In the genomic region with DNA sequence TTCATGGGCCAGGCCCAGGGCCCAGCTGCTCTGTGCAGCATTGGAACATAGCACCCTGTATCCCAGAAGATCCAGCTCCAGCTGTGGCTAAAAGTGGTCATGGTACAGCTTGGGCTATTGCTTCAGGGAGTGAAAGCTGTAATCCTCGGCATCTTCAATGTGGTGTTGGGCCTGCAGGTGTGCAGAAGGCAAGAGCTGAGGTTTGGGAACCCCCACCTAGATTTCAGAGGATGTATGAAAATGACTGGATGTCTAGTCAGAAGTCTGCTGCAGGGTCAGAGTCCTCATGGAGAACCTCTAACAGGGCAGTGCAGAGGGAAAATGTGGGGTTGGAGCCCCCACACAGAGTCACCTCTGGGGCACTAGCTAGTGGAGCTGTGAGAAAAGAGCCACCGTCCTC, we compare ENCODE assay signal across 26 cellular contexts.
A peak's percentile ranks its signal among the peaks of the same experiment; 100 is the strongest.
DNase-seq lines count a peak whose midpoint lies in the region; ATAC-seq and TF ChIP-seq lines count a peak whose summit lies in the region.
"Had no signal": no experiment of that assay in that cellular context is flagged by ENCODE, and none has a peak within 500 bp of the region (broad histone marks: within the 10 kb centered on the region; RNA-seq: fewer than 3 reads in every experiment).

No MANE protein-coding gene starts in this region.

- no peak overlapping the region for H3K4me3 ChIP-seq in MM.1S (ENCODE audit: low read length)
- no peak overlapping the region for H3K4me3 ChIP-seq in OCI-LY7 (ENCODE audit: low read depth, low read length, poor library complexity, severe bottlenecking)
- H3K4me3 ChIP-seq: esophagus squamous epithelium, prostate gland, tibial artery had no signal

- H3K9ac ChIP-seq in MM.1S (ENCODE audit: low read length): no peak overlapping the region

- H3K27ac ChIP-seq in MM.1S (ENCODE audit: low read length) (0 out of 2 replicates have a peak overlapping the region, but pooled peaks have one; percentile 16), OCI-LY7 (ENCODE audit: low read depth, low read length, poor library complexity, severe bottlenecking) (no peak overlapping the region)
- H3K27ac ChIP-seq: esophagus squamous epithelium, neutrophil, prostate gland, tibial artery had no signal

- H3K9me3 Mint-ChIP-seq in T-helper 2 cell treated with Interferon-gamma antibody and Interleukin-4, amounts not matched to agents 5 μg/mL and 100 μg/mL, for 36 hours: peaks cover 6% of the 10 kb centered on the region

- H3K27ac Mint-ChIP-seq in T-helper 2 cell treated with Interferon-gamma antibody and Interleukin-4, amounts not matched to agents 5 μg/mL and 100 μg/mL, for 36 hours: no peak overlapping the region
- H3K27ac Mint-ChIP-seq: activated naive CD4-positive, alpha-beta T cell treated with anti-CD3 and anti-CD28 coated beads, Interleukin-2, amount 50 U/mL, for 24 hours; activated T-helper 17 cell treated with anti-CD3 and anti-CD28 coated beads, Interleukin-2, amount 50 U/mL, for 72 hours; memory B cell; stimulated activated naive CD8-positive, alpha-beta T cell treated with anti-CD3 and anti-CD28 coated beads, Interleukin-15, amount 100 ng/mL, for 72 hours had no signal

- intact Hi-C loops in OCI-LY7 (cut with micrococcal nuclease; ENCODE audit: unreplicated experiment): no loop called here

- POLR2A ChIA-PET in OCI-LY7 (lab: Charles Lee): no interaction called here

- TF ChIP-seq CTCF in MM.1S (IDR thresholded peaks at IDR 0.05; ENCODE audit: low read length): no peak
- TF ChIP-seq CTCF in OCI-LY7 (conservative IDR thresholded peaks at IDR 0.05; ENCODE audit: low read length): no peak

- H3K4me2 ChIP-seq in MM.1S (ENCODE audit: low read depth, low read length) (no peak overlapping the region), OCI-LY7 (ENCODE audit: low read length) (no peak overlapping the region)

- H3K9me3 ChIP-seq in MM.1S (replicated peaks; ENCODE audit: insufficient read depth, low read length) (no peaks in the 10 kb centered on the region), OCI-LY7 (ENCODE audit: low read length) (no peaks in the 10 kb centered on the region)
- H3K9me3 ChIP-seq: esophagus squamous epithelium, neutrophil, prostate gland had no signal

- no peaks in the 10 kb centered on the region for H3K79me2 ChIP-seq in MM.1S (ENCODE audit: low read length)
- H3K79me2 ChIP-seq in OCI-LY7 (ENCODE audit: insufficient read depth, low read depth, low read length): no peaks in the 10 kb centered on the region

- H4K20me1 ChIP-seq in MM.1S (ENCODE audit: insufficient read depth, low read length): no peaks in the 10 kb centered on the region
- H4K20me1 ChIP-seq in OCI-LY7 (ENCODE audit: insufficient read depth, low read length): no peaks in the 10 kb centered on the region

- H3K27me3 Mint-ChIP-seq in T-helper 2 cell treated with Interferon-gamma antibody and Interleukin-4, amounts not matched to agents 5 μg/mL and 100 μg/mL, for 36 hours (ENCODE audit: low read depth): peaks cover 6% of the 10 kb centered on the region
- H3K27me3 Mint-ChIP-seq: activated naive CD4-positive, alpha-beta T cell treated with anti-CD3 and anti-CD28 coated beads, Interleukin-2, amount 50 U/mL, for 24 hours; activated T-helper 17 cell treated with anti-CD3 and anti-CD28 coated beads, Interleukin-2, amount 50 U/mL, for 72 hours; memory B cell; stimulated activated naive CD8-positive, alpha-beta T cell treated with anti-CD3 and anti-CD28 coated beads, Interleukin-15, amount 100 ng/mL, for 72 hours had no signal

- CTCF ChIA-PET in OCI-LY7 (lab: Charles Lee; ENCODE audit: unreplicated experiment): no interaction called here

- H3K9me2 ChIP-seq in MM.1S (replicated peaks; ENCODE audit: insufficient read depth, low read length): no peaks in the 10 kb centered on the region
- H3K9me2 ChIP-seq in OCI-LY7 (ENCODE audit: insufficient read depth, low read length): no peaks in the 10 kb centered on the region

- H3K36me3 ChIP-seq in MM.1S (replicated peaks; ENCODE audit: insufficient read depth, low read length) (no peaks in the 10 kb centered on the region), OCI-LY7 (ENCODE audit: insufficient read depth, low read length) (no peaks in the 10 kb centered on the region)
- H3K36me3 ChIP-seq: esophagus squamous epithelium, neutrophil, prostate gland, tibial artery had no signal

- DNase-seq in MM.1S (peak; percentile 16), NAMALWA (ENCODE audit: low spot score) (no peak), OCI-LY7 (ENCODE audit: low spot score) (no peak), cerebellum (ENCODE audit: low spot score) (no peak)
- no peak for DNase-seq in T-helper 2 cell treated with Interferon-gamma antibody and Interleukin-4, amounts not matched to agents 5 μg/mL and 100 μg/mL, for 36 hours (ENCODE audit: low spot score)
- DNase-seq: activated CD8-positive, alpha-beta memory T cell treated with anti-CD3 and anti-CD28 coated beads, Interleukin-2, amount 50 U/mL, for 4 hours; anterior cingulate cortex; C1 segment of cervical spinal cord; EL; esophagus squamous epithelium; left colon; NCI-H1105 treated with DMSO at 0.1 percent for 48 hours; NCI-H2029 treated with DMSO at 0.1 percent for 48 hours; NCI-H82; Right ventricle myocardium superior; stimulated activated naive CD8-positive, alpha-beta T cell treated with anti-CD3 and anti-CD28 coated beads, Interleukin-15, amount 100 ng/mL, for 72 hours; T-helper 9 cell; tibial artery had no signal

- H3K27me3 ChIP-seq in MM.1S (replicated peaks; ENCODE audit: insufficient read depth, low read length): no peaks in the 10 kb centered on the region
- H3K27me3 ChIP-seq: esophagus squamous epithelium, neutrophil, tibial artery had no signal

- peaks cover 21% of the 10 kb centered on the region for H3F3A ChIP-seq in MM.1S (ENCODE audit: insufficient read depth, low read length)

- no TSS peak for BruUV-seq in OCI-LY7 (replicated peaks; lab: Mats Ljungman, UMichigan)

- peaks cover 24% of the 10 kb centered on the region for H3K4me1 ChIP-seq in MM.1S (ENCODE audit: low read length)
- H3K4me1 ChIP-seq in OCI-LY7 (ENCODE audit: insufficient read depth, low read length, poor library complexity, severe bottlenecking): no peaks in the 10 kb centered on the region
- H3K4me1 ChIP-seq: prostate gland had no signal

- no peak overlapping the region for H3K4me3 Mint-ChIP-seq in T-helper 2 cell treated with Interferon-gamma antibody and Interleukin-4, amounts not matched to agents 5 μg/mL and 100 μg/mL, for 36 hours
- H3K4me3 Mint-ChIP-seq: activated naive CD4-positive, alpha-beta T cell treated with anti-CD3 and anti-CD28 coated beads, Interleukin-2, amount 50 U/mL, for 24 hours; activated T-helper 17 cell treated with anti-CD3 and anti-CD28 coated beads, Interleukin-2, amount 50 U/mL, for 72 hours; memory B cell; stimulated activated naive CD8-positive, alpha-beta T cell treated with anti-CD3 and anti-CD28 coated beads, Interleukin-15, amount 100 ng/mL, for 72 hours had no signal

- H2AFZ ChIP-seq in MM.1S (ENCODE audit: low read length) (no peak overlapping the region), OCI-LY7 (ENCODE audit: low read length) (no peak overlapping the region)

- peaks cover 1% of the 10 kb centered on the region for H3K36me3 Mint-ChIP-seq in T-helper 2 cell treated with Interferon-gamma antibody and Interleukin-4, amounts not matched to agents 5 μg/mL and 100 μg/mL, for 36 hours (ENCODE audit: low read depth)
- H3K36me3 Mint-ChIP-seq: activated naive CD4-positive, alpha-beta T cell treated with anti-CD3 and anti-CD28 coated beads, Interleukin-2, amount 50 U/mL, for 24 hours had no signal

- ATAC-seq in GM18868 (IDR thresholded peaks at IDR 0.05; ENCODE audit: unreplicated experiment) (peak; percentile 54), GM21529 (IDR thresholded peaks at IDR 0.05; ENCODE audit: unreplicated experiment) (peak; percentile 37), HG02938 (IDR thresholded peaks at IDR 0.05; ENCODE audit: unreplicated experiment) (peak; percentile 60)
- ATAC-seq: activated T-helper 17 cell treated with anti-CD3 and anti-CD28 coated beads, Interleukin-2, amount 50 U/mL, for 72 hours; left colon; stimulated activated naive CD8-positive, alpha-beta T cell treated with anti-CD3 and anti-CD28 coated beads, Interleukin-15, amount 100 ng/mL, for 72 hours had no signal

- peaks cover 14% of the 10 kb centered on the region for H3K4me1 Mint-ChIP-seq in T-helper 2 cell treated with Interferon-gamma antibody and Interleukin-4, amounts not matched to agents 5 μg/mL and 100 μg/mL, for 36 hours (ENCODE audit: low read depth)
- H3K4me1 Mint-ChIP-seq: memory B cell had no signal
